ENCODE assay signal across 7 cellular contexts in genomic region chr3:140147965-140148490, GRCh38.
"Had no signal": no experiment of that assay in that cellular context is flagged by ENCODE, and none has a peak within 500 bp of the region (broad histone marks: within the 10 kb centered on the region; RNA-seq: fewer than 3 reads in every experiment).

No MANE protein-coding gene starts in this region.

- H3K27ac ChIP-seq: GM23248, HL-60 had no signal

- H3K27ac Mint-ChIP-seq: H9, IgD-negative memory B cell had no signal

- H3K4me1 Mint-ChIP-seq: IgD-negative memory B cell had no signal

- DNase-seq: GM23248, GOT3, H9, HCEC 1CT, KBM-7 had no signal

- H3K4me3 Mint-ChIP-seq: H9, IgD-negative memory B cell had no signal

- H3K9me3 Mint-ChIP-seq: H9 had no signal

- H3K4me3 ChIP-seq: GM23248 had no signal

- H3K36me3 Mint-ChIP-seq: IgD-negative memory B cell had no signal
